27 cellular contexts compared by ENCODE assay signal in genomic region chr7:25519962-25520562, GRCh38.
DNase-seq lines count a peak whose midpoint lies in the region; ATAC-seq lines count a peak whose summit lies in the region.
"Had no signal": no experiment of that assay in that cellular context is flagged by ENCODE, and none has a peak within 500 bp of the region (broad histone marks: within the 10 kb centered on the region; RNA-seq: fewer than 3 reads in every experiment).

No MANE protein-coding gene starts in this region.

- peaks cover 3% of the 10 kb centered on the region for H3K27me3 Mint-ChIP-seq in activated naive CD4-positive, alpha-beta T cell treated with anti-CD3 and anti-CD28 coated beads, Interleukin-2, amount 10 ng/mL, durations not matched to agents 7 days and 5 days

- peaks cover 46% of the 10 kb centered on the region for H3K4me1 Mint-ChIP-seq in activated naive CD4-positive, alpha-beta T cell treated with anti-CD3 and anti-CD28 coated beads, Interleukin-2, amount 10 ng/mL, durations not matched to agents 7 days and 5 days
- H3K4me1 Mint-ChIP-seq: CD8-positive, alpha-beta memory T cell had no signal

- peaks cover 20% of the 10 kb centered on the region for H3K36me3 Mint-ChIP-seq in activated naive CD4-positive, alpha-beta T cell treated with anti-CD3 and anti-CD28 coated beads, Interleukin-2, amount 10 ng/mL, durations not matched to agents 7 days and 5 days
- H3K36me3 Mint-ChIP-seq in activated naive CD4-positive, alpha-beta T cell treated with anti-CD3 and anti-CD28 coated beads, Interleukin-2, amount 50 U/mL, for 72 hours: peaks cover 5 to 28% of the 10 kb centered on the region in 2 donors
- H3K36me3 Mint-ChIP-seq: CD8-positive, alpha-beta memory T cell; natural killer cell treated with Interleukin-12 subunit alpha and Interleukin-12 subunit beta and Interleukin-15 and Interleukin-18, amount 100 ng/mL, for 72 hours had no signal

- H3K4me3 Mint-ChIP-seq in activated naive CD4-positive, alpha-beta T cell treated with anti-CD3 and anti-CD28 coated beads, Interleukin-2, amount 10 ng/mL, durations not matched to agents 7 days and 5 days: no peak overlapping the region
- H3K4me3 Mint-ChIP-seq: activated CD4-positive, alpha-beta memory T cell treated with anti-CD3 and anti-CD28 coated beads, Interleukin-2, amount 10 ng/mL, durations not matched to agents 7 days and 5 days; CD8-positive, alpha-beta memory T cell; memory B cell; natural killer cell treated with Interleukin-12 subunit alpha and Interleukin-12 subunit beta and Interleukin-15 and Interleukin-18, amount 100 ng/mL, for 72 hours had no signal

- CTCF ChIA-PET in activated naive CD4-positive, alpha-beta T cell treated with anti-CD3 and anti-CD28 coated beads, Interleukin-2, amount 10 ng/mL, durations not matched to agents 7 days and 5 days (lab: Charles Lee): interaction anchor here (1.0 kb wide), 1 partner anchor 45 kb away, joined by 3 read pairs; no protein-coding TSS in a partner anchor

- peak; percentile 35 for DNase-seq in activated naive CD4-positive, alpha-beta T cell treated with anti-CD3 and anti-CD28 coated beads, Interleukin-2, amount 10 ng/mL, durations not matched to agents 7 days and 5 days
- no peak for DNase-seq in activated naive CD4-positive, alpha-beta T cell (lab: John Stamatoyannopoulos, UW)
- DNase-seq in NCI-H1092 (lab: John Stamatoyannopoulos, UW): peak; percentile 33
- no peak for DNase-seq in activated naive CD4-positive, alpha-beta T cell treated with anti-CD3 and anti-CD28 coated beads, Interleukin-2, amount 50 U/mL, for 72 hours (ENCODE audit: low spot score in 2 of 2)
- DNase-seq in retina: peak; percentile 47
- DNase-seq in Ammon's horn (ENCODE audit: low spot score): no peak
- DNase-seq in activated CD8-positive, alpha-beta memory T cell treated with anti-CD3 and anti-CD28 coated beads, Interleukin-2, amount 50 U/mL, for 4 hours: no peak
- DNase-seq: ACHN; activated CD4-positive, alpha-beta memory T cell treated with anti-CD3 and anti-CD28 coated beads, Interleukin-2, amount 10 ng/mL, durations not matched to agents 7 days and 5 days; activated T-cell treated with anti-CD3 and anti-CD28 coated beads, Interleukin-2, amount 50 U/mL, for 72 hours; amniotic stem cell; caudate nucleus; gastrocnemius medialis; GM23248; KG1; kidney; NCI-H2029; NCI-H510A treated with DMSO at 0.1 percent for 48 hours; psoas muscle; Right ventricle myocardium superior; stimulated activated CD4-positive, alpha-beta T cell treated with anti-CD3 and anti-CD28 coated beads, Interleukin-4, amount 100 ng/mL, for 4 hours; testis had no signal

- peak overlapping the region; percentile 79 for H3K27ac Mint-ChIP-seq in activated naive CD4-positive, alpha-beta T cell treated with anti-CD3 and anti-CD28 coated beads, Interleukin-2, amount 10 ng/mL, durations not matched to agents 7 days and 5 days
- H3K27ac Mint-ChIP-seq in activated naive CD4-positive, alpha-beta T cell treated with anti-CD3 and anti-CD28 coated beads, Interleukin-2, amount 50 U/mL, for 72 hours: peak overlapping the region; percentile 65
- H3K27ac Mint-ChIP-seq: activated CD4-positive, alpha-beta memory T cell treated with anti-CD3 and anti-CD28 coated beads, Interleukin-2, amount 10 ng/mL, durations not matched to agents 7 days and 5 days; activated T-cell treated with anti-CD3 and anti-CD28 coated beads, Interleukin-2, amount 50 U/mL, for 72 hours; CD8-positive, alpha-beta memory T cell; memory B cell; natural killer cell treated with Interleukin-12 subunit alpha and Interleukin-12 subunit beta and Interleukin-15 and Interleukin-18, amount 100 ng/mL, for 72 hours had no signal

- peak in 1 of 2 donors; percentile 28 for ATAC-seq in activated naive CD4-positive, alpha-beta T cell treated with anti-CD3 and anti-CD28 coated beads, Interleukin-2, amount 50 U/mL, for 72 hours
- no peak for ATAC-seq in HG03439 (IDR thresholded peaks at IDR 0.05; ENCODE audit: unreplicated experiment)
- ATAC-seq: activated T-cell treated with anti-CD3 and anti-CD28 coated beads, Interleukin-2, amount 50 U/mL, for 72 hours; esophagus mucosa; gastrocnemius medialis; natural killer cell treated with Interleukin-12 subunit alpha and Interleukin-12 subunit beta and Interleukin-15 and Interleukin-18, amount 100 ng/mL, for 72 hours; psoas muscle had no signal

- H3K9me3 Mint-ChIP-seq in activated naive CD4-positive, alpha-beta T cell treated with anti-CD3 and anti-CD28 coated beads, Interleukin-2, amount 10 ng/mL, durations not matched to agents 7 days and 5 days: peaks cover 15% of the 10 kb centered on the region
- peaks cover 16 to 24% of the 10 kb centered on the region in 2 donors for H3K9me3 Mint-ChIP-seq in activated naive CD4-positive, alpha-beta T cell treated with anti-CD3 and anti-CD28 coated beads, Interleukin-2, amount 50 U/mL, for 72 hours
- H3K9me3 Mint-ChIP-seq: activated T-cell treated with anti-CD3 and anti-CD28 coated beads, Interleukin-2, amount 50 U/mL, for 72 hours; natural killer cell treated with Interleukin-12 subunit alpha and Interleukin-12 subunit beta and Interleukin-15 and Interleukin-18, amount 100 ng/mL, for 72 hours had no signal

Comparison
In these comparisons a context has a peak if more than half of its experiments do, and no peak if none do; other contexts are left out.
1. DNase-seq: peak in activated naive CD4-positive, alpha-beta T cell treated with anti-CD3 and anti-CD28 coated beads, Interleukin-2, amount 10 ng/mL, durations not matched to agents 7 days and 5 days (single experiment), NCI-H1092 (single experiment) and retina (single experiment); none in activated naive CD4-positive, alpha-beta T cell (0 of 4), activated naive CD4-positive, alpha-beta T cell treated with anti-CD3 and anti-CD28 coated beads, Interleukin-2, amount 50 U/mL, for 72 hours (0 of 2), Ammon's horn (single experiment) and activated CD8-positive, alpha-beta memory T cell treated with anti-CD3 and anti-CD28 coated beads, Interleukin-2, amount 50 U/mL, for 4 hours (single experiment).